Comparison of ENCODE assay signal across 27 cellular contexts in genomic region chr4:13081830-13082229, GRCh38.
"Had no signal": no experiment of that assay in that cellular context is flagged by ENCODE, and none has a peak within 500 bp of the region (broad histone marks: within the 10 kb centered on the region; RNA-seq: fewer than 3 reads in every experiment).

No MANE protein-coding gene starts in this region.

- FAIRE-seq: urothelium cell line had no signal

- H3K36me3 ChIP-seq: stomach, suprapubic skin, thoracic aorta, thyroid gland, tibial artery, tibial nerve, transverse colon, upper lobe of left lung, upper lobe of right lung, uterus, vagina had no signal

- H3K27me3 ChIP-seq: stomach, suprapubic skin, testis, thyroid gland, tibial artery, tibial nerve, transverse colon, upper lobe of left lung, upper lobe of right lung, uterus, vagina had no signal

- DNase-seq: stimulated activated CD4-positive, alpha-beta T cell treated with anti-CD3 and anti-CD28 coated beads, Interleukin-2, amount 100 ng/mL, for 48 hours; stimulated activated CD4-positive, alpha-beta T cell treated with anti-CD3 and anti-CD28 coated beads, Interleukin-4, amount 100 ng/mL, for 1 hour; stimulated activated CD4-positive, alpha-beta T cell treated with anti-CD3 and anti-CD28 coated beads, Interleukin-4, amount 100 ng/mL, for 24 hours; stimulated activated CD4-positive, alpha-beta T cell treated with anti-CD3 and anti-CD28 coated beads, Interleukin-4, amount 100 ng/mL, for 4 hours; stimulated activated CD8-positive, alpha-beta memory T cell treated with anti-CD3 and anti-CD28 coated beads, Interleukin-4, amount 100 ng/mL, for 48 hours; stimulated activated naive B cell treated with anti-CD40 and anti-IgM and Interleukin-4, amounts not matched to agents 10 μg/mL and 1 μg/mL and 100 μg/mL, for 72 hours; stimulated activated naive CD4-positive, alpha-beta T cell; stimulated activated naive CD4-positive, alpha-beta T cell treated with Interleukin-2 at 50 U/mL for 16 hours; stimulated activated naive CD8-positive, alpha-beta T cell treated with anti-CD3 and anti-CD28 coated beads, Interleukin-15, amount 100 ng/mL, for 72 hours; stimulated activated naive CD8-positive, alpha-beta T cell treated with anti-CD3 and anti-CD28 coated beads, Interleukin-15, Interleukin-2, amounts not matched to agents 100 U/mL and 50 U/mL, for 24 hours; stomach; substantia nigra; testis; thyroid gland; tibial artery; transverse colon; trophoblast cell; upper lobe of left lung; upper lobe of right lung; uterus had no signal

- H3K27ac ChIP-seq: stomach, suprapubic skin, testis, thoracic aorta, thyroid gland, tibial artery, tibial nerve, transverse colon, upper lobe of left lung, upper lobe of right lung, uterus, vagina had no signal

- H3K4me1 ChIP-seq: stomach, suprapubic skin, testis, thyroid gland, tibial artery, tibial nerve, transverse colon, upper lobe of left lung, upper lobe of right lung, uterus, vagina had no signal

- H3K9me3 ChIP-seq: testis, thoracic aorta, thyroid gland, tibial artery, upper lobe of right lung, uterus had no signal

- H3K4me3 ChIP-seq: stomach, suprapubic skin, testis, thoracic aorta, thyroid gland, tibial artery, tibial nerve, transverse colon, upper lobe of left lung, upper lobe of right lung, uterus, vagina had no signal

- ATAC-seq: stimulated activated effector memory CD8-positive, alpha-beta T cell treated with anti-CD3 and anti-CD28 coated beads, Interleukin-12 subunit alpha, Interleukin-12 subunit beta, amount 100 ng/mL, for 72 hours; stimulated activated memory B cell treated with anti-CD40 and anti-IgM and Interleukin-4, amounts not matched to agents 10 μg/mL and 1 μg/mL and 100 μg/mL, for 72 hours; stimulated activated naive B cell treated with anti-CD40 and anti-IgM and Interleukin-4, amounts not matched to agents 10 μg/mL and 1 μg/mL and 100 μg/mL, for 72 hours; stimulated activated naive CD8-positive, alpha-beta T cell treated with anti-CD3 and anti-CD28 coated beads, Interleukin-15, amount 100 ng/mL, for 72 hours; stimulated activated naive CD8-positive, alpha-beta T cell treated with anti-CD3 and anti-CD28 coated beads, Interleukin-15, Interleukin-2, amounts not matched to agents 100 U/mL and 50 U/mL, for 24 hours; upper lobe of right lung had no signal
